ENCODE assay signal across 8 cellular contexts in the genomic region with DNA sequence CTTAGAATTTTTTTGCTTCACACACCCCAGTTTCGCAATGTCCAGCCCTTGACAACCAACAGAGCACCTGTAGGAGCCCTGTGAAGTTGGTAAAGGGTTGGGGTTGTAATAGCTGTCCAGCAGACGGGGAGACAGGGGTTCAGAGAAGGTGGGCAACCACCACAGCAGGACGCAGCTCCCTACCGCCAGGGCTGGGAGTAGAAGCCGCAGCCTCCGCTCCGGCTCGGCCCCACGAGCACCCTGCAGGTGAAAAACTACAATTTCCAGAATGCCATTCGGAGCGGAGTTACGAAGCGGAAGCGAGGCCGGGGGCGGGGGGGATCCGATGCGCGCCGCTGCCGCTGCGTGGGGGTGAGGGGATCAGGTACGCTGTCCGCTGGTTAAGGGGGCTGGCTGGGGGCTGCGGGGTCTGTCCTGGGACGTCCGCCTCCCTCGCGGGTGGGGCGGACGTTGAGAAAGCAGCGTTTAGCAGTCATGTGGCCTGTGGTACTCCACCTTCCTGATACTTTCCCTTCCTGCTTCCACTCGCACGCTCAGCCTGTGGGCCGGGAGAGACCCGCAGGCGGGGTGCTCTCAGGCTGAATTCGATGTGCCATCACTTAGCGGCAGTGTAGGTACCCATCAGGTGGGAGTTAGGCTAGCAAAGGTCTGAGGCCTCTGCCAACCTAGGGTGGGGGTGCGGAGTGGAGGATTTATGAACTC. TPM values are rescaled to one million over a fixed set of nuclear protein-coding genes. Genes with fewer than 3 reads are reported as not detected.
A peak's percentile ranks its signal among the peaks of the same experiment; 100 is the strongest.
DNase-seq lines count a peak whose midpoint lies in the region; TF ChIP-seq lines count a peak whose summit lies in the region.

A gene with protein sequence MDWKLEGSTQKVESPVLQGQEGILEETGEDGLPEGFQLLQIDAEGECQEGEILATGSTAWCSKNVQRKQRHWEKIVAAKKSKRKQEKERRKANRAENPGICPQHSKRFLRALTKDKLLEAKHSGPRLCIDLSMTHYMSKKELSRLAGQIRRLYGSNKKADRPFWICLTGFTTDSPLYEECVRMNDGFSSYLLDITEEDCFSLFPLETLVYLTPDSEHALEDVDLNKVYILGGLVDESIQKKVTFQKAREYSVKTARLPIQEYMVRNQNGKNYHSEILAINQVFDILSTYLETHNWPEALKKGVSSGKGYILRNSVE (plus strand): TSS at position 317 of the 702 bp plus-strand sequence. CDS start 8,127 bp downstream, outside the sequence.

- peak within 1 kb of the TSS; percentile 16 for H3K14ac ChIP-seq in trophoblast cell (ENCODE audit: low read length)

- H2AFZ ChIP-seq in GM23248 (peak within 1 kb of the TSS; percentile 90), trophoblast cell (ENCODE audit: insufficient read depth, low read length, poor library complexity) (peak within 1 kb of the TSS; percentile 69)

- no peak within 1 kb of the TSS for H2BK5ac ChIP-seq in trophoblast cell (ENCODE audit: low read depth, low read length, poor library complexity)

- H3K4me3 ChIP-seq in GM23248 (peak within 1 kb of the TSS; percentile 91), trophoblast cell (ENCODE audit: low read depth, low read length) (peak within 1 kb of the TSS; percentile 84), tibial nerve (peak within 1 kb of the TSS; percentile 72 to 76 (median 73))

- peak; percentile 76 for DNase-seq in EH (ENCODE audit: low read depth)
- DNase-seq in GM23248 = peak; percentile 78
- DNase-seq in M059J (ENCODE audit: low read depth) = peak; percentile 72
- DNase-seq in SKM-1 treated with dmso at 0.1 percent for 144 hours (lab: John Stamatoyannopoulos, UW; ENCODE audit: unreplicated experiment) = peak; percentile 71
- DNase-seq in activated naive CD8-positive, alpha-beta T cell treated with anti-CD3 and anti-CD28 coated beads, Interleukin-2, amount 50 U/mL, for 16 hours (ENCODE audit: low read depth, low spot score) = peak; percentile 54
- DNase-seq in cardiac septum (ENCODE audit: low spot score) = peak; percentile 84
- DNase-seq in trophoblast cell = peak; percentile 39 to 74
- DNase-seq in tibial nerve (ENCODE audit: low spot score in 2 of 2) = peak; percentile 23 to 41

- H3F3A ChIP-seq in GM23248 (ENCODE audit: insufficient read depth) = 0 out of 2 replicates have a peak, but pooled peaks cover 9% of the 10 kb centered on the region

- peak within 1 kb of the TSS; percentile 13 for H3K18ac ChIP-seq in trophoblast cell (ENCODE audit: low read length)

- WGBS in GM23248 (ENCODE audit: low coverage in 1 of 2, low lambda C conversion rate in 2 of 2, missing lambda C conversion rate in 2 of 2), 2 experiments = 5 to 7% methylated on average over 30 to 37 of the region's 40 CpGs
- WGBS in trophoblast cell (ENCODE audit: extremely low coverage, insufficient coverage, insufficient read length) = no CpG with 5 or more reads among the region's 40 CpGs
- 4 to 5% methylated on average over 26 to 40 of the region's 40 CpGs for WGBS in tibial nerve, 2 donors

- peak within 1 kb of the TSS; percentile 22 for H4K91ac ChIP-seq in trophoblast cell (ENCODE audit: low read depth, low read length)

- no peaks in the 10 kb centered on the region for H4K20me1 ChIP-seq in GM23248 (ENCODE audit: insufficient read depth)

- TF ChIP-seq POLR2A in tibial nerve (IDR thresholded peaks at IDR 0.05) = peak in 1 of 2 donors; percentile 20

- H3K4me2 ChIP-seq in GM23248 (ENCODE audit: unreplicated experiment) (peak within 1 kb of the TSS; percentile 94), trophoblast cell (ENCODE audit: low read length) (peak within 1 kb of the TSS; percentile 100)

- H3K4me1 ChIP-seq in GM23248 (ENCODE audit: insufficient read depth) = no peaks in the 10 kb centered on the region
- H3K4me1 ChIP-seq in trophoblast cell (ENCODE audit: control insufficient read depth in 1 of 2, insufficient read depth in 2 of 2, low read length in 2 of 2) = peaks cover 0 to 8% of the 10 kb centered on the region in 2 experiments
- peaks cover 0 to 17% (median 3%) of the 10 kb centered on the region in 4 donors for H3K4me1 ChIP-seq in tibial nerve

- H4K12ac ChIP-seq in trophoblast cell (ENCODE audit: low read depth, low read length) = peak within 1 kb of the TSS; percentile 92

- H3K79me1 ChIP-seq in trophoblast cell (ENCODE audit: low read length) = peaks cover 4% of the 10 kb centered on the region

- H3K9me3 ChIP-seq in GM23248 (ENCODE audit: low read depth) (no peaks in the 10 kb centered on the region), trophoblast cell (ENCODE audit: insufficient read depth, low read depth, low read length) (no peaks in the 10 kb centered on the region), tibial nerve (no peaks in the 10 kb centered on the region)

- no peak within 1 kb of the TSS for H3K23ac ChIP-seq in trophoblast cell (ENCODE audit: low read length)

- H3K27me3 ChIP-seq in GM23248 (replicated peaks; ENCODE audit: insufficient read depth) = no peaks in the 10 kb centered on the region
- no peaks in the 10 kb centered on the region for H3K27me3 ChIP-seq in trophoblast cell (ENCODE audit: insufficient read depth, low read length)
- H3K27me3 ChIP-seq in tibial nerve = no peaks in the 10 kb centered on the region

- peak within 1 kb of the TSS; percentile 8 for H3K4ac ChIP-seq in trophoblast cell (ENCODE audit: low read depth, low read length)

- intact Hi-C loops in cardiac septum (cut with DNase I) = no loop called here

- H3K79me2 ChIP-seq in GM23248 (ENCODE audit: insufficient read depth) (peaks cover 25% of the 10 kb centered on the region), trophoblast cell (ENCODE audit: control insufficient read depth, insufficient read depth, low read length, poor library complexity) (peaks cover 4% of the 10 kb centered on the region)

- H3K9me2 ChIP-seq in GM23248 (ENCODE audit: insufficient read depth) = no peaks in the 10 kb centered on the region

- H3K9ac ChIP-seq in GM23248 (peak within 1 kb of the TSS; percentile 86), trophoblast cell (ENCODE audit: low read length) (peak within 1 kb of the TSS; percentile 88)

- H3K27ac ChIP-seq in GM23248 (peak within 1 kb of the TSS; percentile 41), trophoblast cell (ENCODE audit: low read depth, low read length) (no peak within 1 kb of the TSS), tibial nerve (peak within 1 kb of the TSS; percentile 68 to 93 (median 79))

- peak within 1 kb of the TSS; percentile 96 for H4K8ac ChIP-seq in trophoblast cell (ENCODE audit: low read depth, low read length)

- H2BK120ac ChIP-seq in trophoblast cell (ENCODE audit: insufficient read depth, low read length, poor library complexity) = no peak within 1 kb of the TSS

- no peak for TF ChIP-seq CTCF in tibial nerve (IDR thresholded peaks at IDR 0.05)

- TF ChIP-seq EP300 in tibial nerve (IDR thresholded peaks at IDR 0.05) = peak in 1 of 2 donors; percentile 17

- H2AK5ac ChIP-seq in trophoblast cell (ENCODE audit: low read length) = no peak within 1 kb of the TSS

- H3K36me3 ChIP-seq in GM23248 (ENCODE audit: low read depth) = no peaks in the 10 kb centered on the region
- peaks cover 2% of the 10 kb centered on the region in 2 experiments for H3K36me3 ChIP-seq in trophoblast cell (ENCODE audit: control insufficient read depth in 1 of 2, insufficient read depth in 2 of 2, low read length in 2 of 2)
- H3K36me3 ChIP-seq in tibial nerve = peaks cover 0 to 4% (median 0%) of the 10 kb centered on the region in 3 donors

- no peak within 1 kb of the TSS for H2BK12ac ChIP-seq in trophoblast cell (ENCODE audit: low read length)

- in situ Hi-C loops in GM23248 (cut with MboI) = no loop called here

RNA-seq across cellular contexts. Expression of the gene that starts here (rescaled TPM):
- 1.5 and 2.8 TPM in 2 replicates for total RNA-seq in GM23248 (2014; rRNA removed; shearing (Covaris generic))
- polyA plus RNA-seq in GM23248 (2016; fragmentation: Nextera tagmentation; extraction: Ambion mirVana) = 6.0 and 6.7 TPM in 2 replicates
- 1.2 and 3.6 TPM in 2 replicates for total RNA-seq in M059J (2014; rRNA removed; shearing (Covaris generic))
- total RNA-seq in cardiac septum (4.5 TPM), tibial nerve (10 to 100 TPM; 10.2 to 27.5 (median 12.3) TPM)
- 3.2 and 3.6 TPM in 2 replicates for polyA plus RNA-seq in trophoblast cell (2013)

Comparison
In these comparisons a context has a peak if more than half of its experiments do, and no peak if none do; other contexts are left out.
1. DNase-seq: peak in every context shown above with its lines; median percentile 84 in cardiac septum; 78 in GM23248; 76 in EH; 72 in M059J; 71 in SKM-1 treated with dmso at 0.1 percent for 144 hours; 56 in trophoblast cell; 54 in activated naive CD8-positive, alpha-beta T cell treated with anti-CD3 and anti-CD28 coated beads, Interleukin-2, amount 50 U/mL, for 16 hours; 32 in tibial nerve.